16 cellular contexts compared by ENCODE assay signal in the genomic region with DNA sequence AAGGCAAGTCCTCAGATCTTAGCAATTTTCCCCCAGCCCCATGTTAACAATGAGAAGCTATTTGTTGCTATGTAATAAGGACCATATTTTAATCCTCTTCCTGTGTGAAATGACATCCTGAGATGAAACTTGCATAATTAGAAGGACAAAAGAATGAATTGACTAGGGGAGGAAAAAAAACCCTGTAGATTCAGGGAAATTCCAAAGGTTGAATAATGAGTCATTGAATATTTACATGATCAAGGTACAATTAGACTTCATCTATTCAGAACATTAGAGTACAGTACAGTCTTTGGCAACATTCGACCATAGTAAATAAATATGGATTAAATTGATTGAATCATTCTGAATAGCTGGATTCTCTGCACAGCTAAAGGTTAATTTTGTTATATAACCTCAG. TPM values are rescaled to one million over a fixed set of nuclear protein-coding genes. Genes with fewer than 3 reads are reported as not detected.
DNase-seq lines count a peak whose midpoint lies in the region; TF ChIP-seq lines count a peak whose summit lies in the region.
"Had no signal": no experiment of that assay in that cellular context is flagged by ENCODE, and none has a peak within 500 bp of the region (broad histone marks: within the 10 kb centered on the region; RNA-seq: fewer than 3 reads in every experiment).

No MANE protein-coding gene starts in this region.

- BruUV-seq in A673 (replicated peaks; lab: Mats Ljungman, UMichigan) (no TSS peak), mammary epithelial cell (replicated peaks; lab: Mats Ljungman, UMichigan) (no TSS peak)

- dilution Hi-C loops in mammary epithelial cell (cut with HindIII; ENCODE audit: low sequenced_read_pairs): no loop called here

- H3K18ac ChIP-seq in mesendoderm (ENCODE audit: low read length): no peak overlapping the region

- H2BK5ac ChIP-seq in mesendoderm (ENCODE audit: low read length): no peak overlapping the region

- no peak overlapping the region for H4K5ac ChIP-seq in mesendoderm (ENCODE audit: low read length)

- no peak overlapping the region for H2BK120ac ChIP-seq in mesendoderm (ENCODE audit: low read depth, low read length)

- POLR2A ChIA-PET in A673 (lab: Charles Lee; ENCODE audit: low non-redundant PET): no interaction called here

- H4K8ac ChIP-seq in mesendoderm (ENCODE audit: low read depth, low read length): no peak overlapping the region

- H3K27me3 ChIP-seq in A673 (replicated peaks; ENCODE audit: insufficient read depth, low read depth, low read length, poor library complexity) (no peaks in the 10 kb centered on the region), HUES64 (ENCODE audit: insufficient read depth, low read length) (no peaks in the 10 kb centered on the region), mammary epithelial cell (ENCODE audit: insufficient read depth, low read length) (no peaks in the 10 kb centered on the region), mesendoderm (ENCODE audit: insufficient read depth, low read length, poor library complexity) (no peaks in the 10 kb centered on the region), WERI-Rb-1 (ENCODE audit: insufficient read depth, low read depth, severe bottlenecking) (no peaks in the 10 kb centered on the region)
- H3K27me3 ChIP-seq: gastroesophageal sphincter had no signal

- no peaks in the 10 kb centered on the region for H3K9me3 ChIP-seq in A673 (ENCODE audit: low read depth, low read length, poor library complexity, severe bottlenecking)
- no peaks in the 10 kb centered on the region for H3K9me3 ChIP-seq in HUES64 (ENCODE audit: insufficient read depth, low read depth, low read length)
- no peaks in the 10 kb centered on the region for H3K9me3 ChIP-seq in mammary epithelial cell (replicated peaks; ENCODE audit: insufficient read depth, low read length)
- no peaks in the 10 kb centered on the region for H3K9me3 ChIP-seq in WERI-Rb-1 (ENCODE audit: severe bottlenecking)
- H3K9me3 ChIP-seq: gastroesophageal sphincter, lower lobe of right lung had no signal

- H3K23ac ChIP-seq in mesendoderm (ENCODE audit: low read length): no peak overlapping the region

- H3K79me1 ChIP-seq in mesendoderm (ENCODE audit: low read length): no peaks in the 10 kb centered on the region

- H3K36me3 ChIP-seq in A673 (ENCODE audit: insufficient read depth, low read length, poor library complexity, severe bottlenecking) (no peaks in the 10 kb centered on the region), HUES64 (ENCODE audit: insufficient read depth, low read length) (no peaks in the 10 kb centered on the region), mammary epithelial cell (ENCODE audit: insufficient read depth, low read length) (no peaks in the 10 kb centered on the region), mesendoderm (ENCODE audit: control insufficient read depth, insufficient read depth, low read length) (no peaks in the 10 kb centered on the region), WERI-Rb-1 (no peaks in the 10 kb centered on the region)
- H3K36me3 ChIP-seq: gastroesophageal sphincter, lower lobe of right lung had no signal

- in situ Hi-C loops in mammary epithelial cell (cut with MboI; ENCODE audit: low sequenced_read_pairs in 2 of 2): no loop called here

- H3K4me1 ChIP-seq in A673 (ENCODE audit: insufficient read depth, low read length, poor library complexity, severe bottlenecking) (peaks cover 16% of the 10 kb centered on the region), HUES64 (ENCODE audit: insufficient read depth, low read length) (peaks cover 27% of the 10 kb centered on the region), mammary epithelial cell (ENCODE audit: insufficient read depth, low read length) (peaks cover 2% of the 10 kb centered on the region), mesendoderm (ENCODE audit: control insufficient read depth, low read depth, low read length) (no peaks in the 10 kb centered on the region)
- H3K4me1 ChIP-seq: gastroesophageal sphincter, lower lobe of right lung had no signal

- H4K20me1 ChIP-seq in mammary epithelial cell (ENCODE audit: insufficient read depth, low read length): no peaks in the 10 kb centered on the region

- no peak overlapping the region for H2BK15ac ChIP-seq in mesendoderm (replicated peaks; ENCODE audit: low read depth)

- H3K56ac ChIP-seq in mesendoderm (ENCODE audit: low read length): no peak overlapping the region

- no peaks in the 10 kb centered on the region for H3K79me2 ChIP-seq in mammary epithelial cell (ENCODE audit: insufficient read depth, low read length)
- no peaks in the 10 kb centered on the region for H3K79me2 ChIP-seq in mesendoderm (ENCODE audit: control insufficient read depth, insufficient read depth, low read length)

- TF ChIP-seq CTCF in A673 (conservative IDR thresholded peaks at IDR 0.05; ENCODE audit: low read depth, low read length): no peak
- no peak for TF ChIP-seq CTCF in mammary epithelial cell (conservative IDR thresholded peaks at IDR 0.05 in 1 of 2, IDR thresholded peaks at IDR 0.05 in 1 of 2; ENCODE audit: extremely low read depth in 1 of 2, insufficient read depth in 1 of 2, low read depth in 1 of 2, low read length in 2 of 2)
- TF ChIP-seq CTCF in WERI-Rb-1 (IDR thresholded peaks at IDR 0.05; ENCODE audit: low read depth, low read length): no peak

- CTCF ChIA-PET in A673 (lab: Charles Lee) (no interaction called here), mammary epithelial cell (lab: Charles Lee; ENCODE audit: low non-redundant PET) (no interaction called here)

- no peak overlapping the region; the same call in 1 of the 2 replicates for H3K9ac ChIP-seq in HUES64 (ENCODE audit: low read depth, low read length)
- no peak overlapping the region for H3K9ac ChIP-seq in mammary epithelial cell (ENCODE audit: insufficient read depth, low read length)
- H3K9ac ChIP-seq in mesendoderm (ENCODE audit: low read length): no peak overlapping the region

- H3K27ac ChIP-seq in A673 (ENCODE audit: low read depth, low read length, poor library complexity, severe bottlenecking) (no peak overlapping the region), HUES64 (ENCODE audit: low read depth, low read length) (peak overlapping the region; percentile 45; the same call in 1 of the 2 replicates), mammary epithelial cell (ENCODE audit: insufficient read depth, low read depth, low read length) (no peak overlapping the region), mesendoderm (ENCODE audit: low read depth, low read length) (no peak overlapping the region), WERI-Rb-1 (no peak overlapping the region)
- H3K27ac ChIP-seq: gastroesophageal sphincter, lower lobe of right lung had no signal

- WGBS in HUES64: no CpG with 5 or more reads among the region's 1 CpG
- WGBS in mammary epithelial cell (ENCODE audit: low coverage, missing lambda C conversion rate): 0% methylated on average over 1 of the region's 1 CpG
- no CpG with 5 or more reads among the region's 1 CpG for WGBS in mesendoderm (ENCODE audit: extremely low coverage, insufficient coverage, low lambda C conversion rate)

- DNase-seq in A673 (ENCODE audit: low spot score) (peak; percentile 80), mammary epithelial cell (peak; percentile 65), mesendoderm (peak; percentile 42), T-helper 9 cell (no peak), COLO668 (lab: John Stamatoyannopoulos, UW; ENCODE audit: unreplicated experiment) (no peak), WERI-Rb-1 (no peak)
- no peak for DNase-seq in stimulated activated CD4-positive, alpha-beta T cell treated with anti-CD3 and anti-CD28 coated beads, Interleukin-4, amount 100 ng/mL, for 24 hours
- DNase-seq: CD4-positive, alpha-beta memory T cell; lower lobe of right lung; natural killer cell; NCI-H146; OCI-M1 had no signal

- H3K4ac ChIP-seq in mesendoderm (ENCODE audit: low read depth, low read length): no peak overlapping the region

- no peak overlapping the region for H2AK5ac ChIP-seq in mesendoderm (ENCODE audit: low read length)

- H3K4me2 ChIP-seq in mammary epithelial cell (ENCODE audit: insufficient read depth, low read depth, low read length): no peak overlapping the region
- H3K4me2 ChIP-seq in mesendoderm (ENCODE audit: low read length): no peak overlapping the region

- H3K4me3 ChIP-seq in A673 (ENCODE audit: low read depth, low read length, poor library complexity, severe bottlenecking) (no peak overlapping the region), HUES64 (ENCODE audit: low read length) (no peak overlapping the region), mammary epithelial cell (replicated peaks in 1 of 3; ENCODE audit: insufficient read depth in 1 of 3, low read depth in 2 of 3, low read length in 3 of 3) (no peak overlapping the region), mesendoderm (ENCODE audit: low read length) (no peak overlapping the region), WERI-Rb-1 (ENCODE audit: low read depth, low read length) (no peak overlapping the region)
- H3K4me3 ChIP-seq: gastroesophageal sphincter, lower lobe of right lung had no signal

- intact Hi-C loops in A673 (cut with micrococcal nuclease; ENCODE audit: unreplicated experiment) (no loop called here), mammary epithelial cell (cut with micrococcal nuclease) (no loop called here)

- H2AFZ ChIP-seq in mammary epithelial cell (ENCODE audit: low read depth, low read length): no peak overlapping the region

RNA-seq across cellular contexts. Expression of gene MYBPC1, which starts 9.4 kb away (rescaled TPM):
- total RNA-seq in A673 (2021): 0.09 and 0.49 TPM in 2 replicates
- 1.1 TPM for polyA plus RNA-seq in HUES64 (2013, experiment 1 of 2)
- 0.76 TPM for polyA plus RNA-seq in HUES64 (2013, experiment 2 of 2)
- not detected for total RNA-seq in mammary epithelial cell
- not detected for polyA plus RNA-seq in mammary epithelial cell
- not detected for polyA minus RNA-seq in mammary epithelial cell
- 0.01 TPM for polyA plus RNA-seq in mesendoderm (2013, experiment 1 of 2)
- polyA plus RNA-seq in mesendoderm (2013, experiment 2 of 2): 0.03 TPM
- total RNA-seq: CD4-positive, alpha-beta memory T cell; H4; LHCN-M2; lower lobe of right lung; natural killer cell had no signal
- polyA plus RNA-seq: CD4-positive, alpha-beta memory T cell had no signal

Comparison
In these comparisons a context has a peak if more than half of its experiments do, and no peak if none do; other contexts are left out.
1. DNase-seq: peak in A673 (single experiment), mammary epithelial cell (single experiment) and mesendoderm (single experiment); none in T-helper 9 cell (single experiment), COLO668 (single experiment), WERI-Rb-1 (single experiment) and stimulated activated CD4-positive, alpha-beta T cell treated with anti-CD3 and anti-CD28 coated beads, Interleukin-4, amount 100 ng/mL, for 24 hours (single experiment).